1 cellular context compared by ENCODE assay signal in genomic region chr7:98322331-98323260, GRCh38.
TF ChIP-seq lines count a peak whose summit lies in the region.

No MANE protein-coding gene starts in this region.

TF ChIP-seq in WTC11, 78 proteins besides CTCF, POLR2A, EP300 and RAD21 (continued from another document):
- TF ChIP-seq AR (CRISPR knock-in tag; IDR thresholded peaks at IDR 0.05) = no peak
- no peak for TF ChIP-seq NFYB (CRISPR knock-in tag; conservative IDR thresholded peaks at IDR 0.05; ENCODE audit: low read depth)
- TF ChIP-seq ATF2 (CRISPR knock-in tag; IDR thresholded peaks at IDR 0.05; ENCODE audit: borderline replicate concordance, low read depth) = no peak
- TF ChIP-seq ZNF425 (CRISPR knock-in tag; conservative IDR thresholded peaks at IDR 0.05) = no peak
